In genomic region chr9:90192470-90192869, GRCh38 we compare ENCODE assay signal across 8 cellular contexts.
DNase-seq lines count a peak whose midpoint lies in the region; ATAC-seq and TF ChIP-seq lines count a peak whose summit lies in the region.
"Not testable (repeated sequence)": the region's sequence is repeated elsewhere in the genome, so short reads cannot be mapped to it uniquely, and the experiment has no call there.

No MANE protein-coding gene starts in this region.

- peak overlapping the region; percentile 7 for H3K4me3 Mint-ChIP-seq in activated B cell treated with CpG ODN at 0.5 μM for 24 hours
- H3K4me3 Mint-ChIP-seq in activated CD8-positive, alpha-beta memory T cell treated with anti-CD3 and anti-CD28 coated beads, Interleukin-2, amount 10 ng/mL, durations not matched to agents 7 days and 5 days = not testable (repeated sequence)

- not testable (repeated sequence) for H3K4me3 ChIP-seq in GM12865 (ENCODE audit: low read depth, low read length); OCI-LY7 (ENCODE audit: low read depth, low read length, poor library complexity, severe bottlenecking); lower lobe of right lung

- TF ChIP-seq CTCF in GM12865 (IDR thresholded peaks at IDR 0.05; ENCODE audit: insufficient read depth, low read depth, low read length, missing control alignments); OCI-LY7 (conservative IDR thresholded peaks at IDR 0.05; ENCODE audit: low read length); activated B cell treated with CpG ODN at 0.5 μM for 24 hours (IDR thresholded peaks at IDR 0.05); lower lobe of right lung (IDR thresholded peaks at IDR 0.05): not testable (repeated sequence)

- not testable (repeated sequence) for H3K9me2 ChIP-seq in OCI-LY7 (ENCODE audit: insufficient read depth, low read length)

- H4K20me1 ChIP-seq in OCI-LY7 (ENCODE audit: insufficient read depth, low read length) = not testable (repeated sequence)

- not testable (repeated sequence) for H3K4me2 ChIP-seq in OCI-LY7 (ENCODE audit: low read length)

- H3K4me1 ChIP-seq in OCI-LY7 (ENCODE audit: insufficient read depth, low read length, poor library complexity, severe bottlenecking) = peaks cover 14% of the 10 kb centered on the region
- H3K4me1 ChIP-seq in lower lobe of right lung = not testable (repeated sequence)

- not testable (repeated sequence) for H3K36me3 ChIP-seq in OCI-LY7 (ENCODE audit: insufficient read depth, low read length); lower lobe of right lung

- DNase-seq in GM12865 (ENCODE audit: low read depth) (peak; percentile 22), OCI-LY7 (ENCODE audit: low spot score) (peak; percentile 7), activated gamma-delta T cell treated with Interleukin-2 at 50 U/mL for 16 hours (peak; percentile 23), lower lobe of right lung (peak; percentile 65)
- not testable (repeated sequence) for DNase-seq in activated B cell treated with CpG ODN at 0.5 μM for 24 hours
- peak; percentile 58 for DNase-seq in activated CD8-positive, alpha-beta memory T cell treated with anti-CD3 and anti-CD28 coated beads, Interleukin-2, amount 10 ng/mL, durations not matched to agents 7 days and 5 days
- DNase-seq in stimulated activated CD4-positive, alpha-beta T cell treated with anti-CD3 and anti-CD28 coated beads, Interleukin-1b, Interleukin-23, amount 100 ng/mL, for 48 hours = peak; percentile 29
- DNase-seq in stimulated activated naive CD4-positive, alpha-beta T cell (lab: John Stamatoyannopoulos, UW) = peak; percentile 3 to 75 (median 56)

- CTCF ChIA-PET in OCI-LY7 (lab: Charles Lee; ENCODE audit: unreplicated experiment); activated B cell treated with CpG ODN at 0.5 μM for 24 hours (lab: Charles Lee); activated CD8-positive, alpha-beta memory T cell treated with anti-CD3 and anti-CD28 coated beads, Interleukin-2, amount 10 ng/mL, durations not matched to agents 7 days and 5 days (lab: Charles Lee): not testable (repeated sequence)

- not testable (repeated sequence) for H3K27me3 ChIP-seq in lower lobe of right lung (ENCODE audit: low read depth)

- peak overlapping the region; percentile 41 for H3K27ac Mint-ChIP-seq in activated B cell treated with CpG ODN at 0.5 μM for 24 hours
- H3K27ac Mint-ChIP-seq in activated CD8-positive, alpha-beta memory T cell treated with anti-CD3 and anti-CD28 coated beads, Interleukin-2, amount 10 ng/mL, durations not matched to agents 7 days and 5 days = not testable (repeated sequence)

- intact Hi-C loops in OCI-LY7 (cut with micrococcal nuclease; ENCODE audit: unreplicated experiment); activated B cell treated with CpG ODN at 0.5 μM for 24 hours (cut with micrococcal nuclease); lower lobe of right lung (cut with DNase I): not testable (repeated sequence)

- H3K27me3 Mint-ChIP-seq in activated B cell treated with CpG ODN at 0.5 μM for 24 hours = not testable (repeated sequence)
- peaks cover 22% of the 10 kb centered on the region for H3K27me3 Mint-ChIP-seq in activated CD8-positive, alpha-beta memory T cell treated with anti-CD3 and anti-CD28 coated beads, Interleukin-2, amount 10 ng/mL, durations not matched to agents 7 days and 5 days

- H3K4me1 Mint-ChIP-seq in activated B cell treated with CpG ODN at 0.5 μM for 24 hours = peaks cover 58% of the 10 kb centered on the region
- not testable (repeated sequence) for H3K4me1 Mint-ChIP-seq in activated CD8-positive, alpha-beta memory T cell treated with anti-CD3 and anti-CD28 coated beads, Interleukin-2, amount 10 ng/mL, durations not matched to agents 7 days and 5 days

- H2AFZ ChIP-seq in OCI-LY7 (ENCODE audit: low read length) = not testable (repeated sequence)

- H3K9me3 ChIP-seq in OCI-LY7 (ENCODE audit: low read length); lower lobe of right lung: not testable (repeated sequence)

- H3K27ac ChIP-seq in OCI-LY7 (ENCODE audit: low read depth, low read length, poor library complexity, severe bottlenecking); lower lobe of right lung: not testable (repeated sequence)

- not testable (repeated sequence) for H3K36me3 Mint-ChIP-seq in activated B cell treated with CpG ODN at 0.5 μM for 24 hours (ENCODE audit: low read depth); activated CD8-positive, alpha-beta memory T cell treated with anti-CD3 and anti-CD28 coated beads, Interleukin-2, amount 10 ng/mL, durations not matched to agents 7 days and 5 days

- BruUV-seq in OCI-LY7 (replicated peaks; lab: Mats Ljungman, UMichigan) = not testable (repeated sequence)

- not testable (repeated sequence) for H3K79me2 ChIP-seq in OCI-LY7 (ENCODE audit: insufficient read depth, low read depth, low read length)

- H3K9me3 Mint-ChIP-seq in activated B cell treated with CpG ODN at 0.5 μM for 24 hours; activated CD8-positive, alpha-beta memory T cell treated with anti-CD3 and anti-CD28 coated beads, Interleukin-2, amount 10 ng/mL, durations not matched to agents 7 days and 5 days (ENCODE audit: low read depth): not testable (repeated sequence)

- not testable (repeated sequence) for ATAC-seq in activated B cell treated with CpG ODN at 0.5 μM for 24 hours (ENCODE audit: low read depth); activated CD8-positive, alpha-beta memory T cell treated with anti-CD3 and anti-CD28 coated beads, Interleukin-2, amount 10 ng/mL, durations not matched to agents 7 days and 5 days; lower lobe of right lung

- POLR2A ChIA-PET in OCI-LY7 (lab: Charles Lee) = interaction anchor here (0.7 kb wide), 1 partner anchor 1341 kb away, joined by 3 read pairs; no protein-coding TSS in a partner anchor
- POLR2A ChIA-PET in activated B cell treated with CpG ODN at 0.5 μM for 24 hours (lab: Charles Lee) = not testable (repeated sequence)
